9 cellular contexts compared by ENCODE assay signal in genomic region chr10:69481280-69481679, GRCh38. TPM values are rescaled to one million over a fixed set of nuclear protein-coding genes. Genes with fewer than 3 reads are reported as not detected.
DNase-seq lines count a peak whose midpoint lies in the region; ATAC-seq and TF ChIP-seq lines count a peak whose summit lies in the region.
"Had no signal": no experiment of that assay in that cellular context is flagged by ENCODE, and none has a peak within 500 bp of the region (broad histone marks: within the 10 kb centered on the region; RNA-seq: fewer than 3 reads in every experiment).

No MANE protein-coding gene starts in this region.

- TF ChIP-seq EP300 in transverse colon (IDR thresholded peaks at IDR 0.05; ENCODE audit: low read depth) = no peak

- H3K4me1 Mint-ChIP-seq in immature natural killer cell = no peaks in the 10 kb centered on the region

- H3K9me3 ChIP-seq in mucosa of descending colon = no peaks in the 10 kb centered on the region
- H3K9me3 ChIP-seq in transverse colon = no peaks in the 10 kb centered on the region

- H3K4me3 ChIP-seq in mucosa of descending colon (no peak overlapping the region), transverse colon (no peak overlapping the region)

- H3K27ac Mint-ChIP-seq in immature natural killer cell = no peak overlapping the region

- H3K4me1 ChIP-seq in mucosa of descending colon (ENCODE audit: low read depth) (peaks cover 6% of the 10 kb centered on the region), transverse colon (peaks cover 26 to 79% (median 44%) of the 10 kb centered on the region in 4 donors)

- WGBS in transverse colon (ENCODE audit: low coverage in 1 of 2), 2 donors = 59 to 70% methylated on average over 2 to 5 of the region's 5 CpGs

- H3K27ac ChIP-seq in transverse colon = peak overlapping the region; percentile 81 to 91 (median 87)

- no peaks in the 10 kb centered on the region for H3K36me3 Mint-ChIP-seq in immature natural killer cell

- peaks cover 1 to 6% (median 1%) of the 10 kb centered on the region in 3 donors for H3K27me3 Mint-ChIP-seq in immature natural killer cell (ENCODE audit: low read depth in 3 of 3)

- peaks cover 0 to 3% (median 0%) of the 10 kb centered on the region in 6 donors for H3K9me3 Mint-ChIP-seq in immature natural killer cell

- H3K4me3 Mint-ChIP-seq in immature natural killer cell = no peak overlapping the region

- ATAC-seq in mucosa of descending colon = peak; percentile 15
- no peak for ATAC-seq in HG03521 (IDR thresholded peaks at IDR 0.05; ENCODE audit: unreplicated experiment)

- H3K36me3 ChIP-seq in mucosa of descending colon (ENCODE audit: low read depth) = no peaks in the 10 kb centered on the region
- no peaks in the 10 kb centered on the region for H3K36me3 ChIP-seq in transverse colon

- intact Hi-C loops in mucosa of descending colon (cut with DNase I, micrococcal nuclease) (no loop called here), transverse colon (cut with DNase I; ENCODE audit: low total_unique reads) (no loop called here)

- in situ Hi-C loops in transverse colon (cut with MboI; ENCODE audit: low pct_ligation_motif_present in 1 of 4, low pct_unique_long_range_greater_than_20kb in 1 of 4, low sequenced_read_pairs in 3 of 4) = no loop called here

- TF ChIP-seq POLR2A in transverse colon (IDR thresholded peaks at IDR 0.05) = no peak

- TF ChIP-seq CTCF in mucosa of descending colon (IDR thresholded peaks at IDR 0.05) = no peak
- TF ChIP-seq CTCF in transverse colon (IDR thresholded peaks at IDR 0.05) = no peak

- no peaks in the 10 kb centered on the region for H3K27me3 ChIP-seq in transverse colon

- peak; percentile 69 for DNase-seq in NCI-H82 treated with DMSO at 0.1 percent for 48 hours (lab: John Stamatoyannopoulos, UW; ENCODE audit: unreplicated experiment)
- peak; percentile 87 for DNase-seq in dermis blood vessel endothelial cell
- no peak for DNase-seq in mucosa of descending colon
- DNase-seq in transverse colon = no peak
- DNase-seq in immature natural killer cell = no peak
- no peak for DNase-seq in SK-N-DZ (ENCODE audit: low spot score)
- DNase-seq: activated gamma-delta T cell treated with Interleukin-2 at 50 U/mL for 16 hours, NCI-H748 treated with DMSO at 0.1 percent for 48 hours had no signal

RNA-seq across cellular contexts. Expression of gene TSPAN15, which starts 30.0 kb away (rescaled TPM):
- total RNA-seq in dermis blood vessel endothelial cell = 108 and 175 TPM in 2 replicates
- 100 to 1,000 TPM; 118 to 183 (median 139) TPM for total RNA-seq in mucosa of descending colon
- 100 to 1,000 TPM in 3 of 4 donors, 10 to 100 TPM in 1; 97.7 to 152 (median 148) TPM for total RNA-seq in transverse colon
- 1 to 10 TPM in 1 of 3 donors, under 1 TPM in 1, not detected in 1; 0.39 to 2.4 TPM for polyA plus RNA-seq in immature natural killer cell
- polyA plus RNA-seq in SK-N-DZ (2014; cell fraction: cytosol; rRNA removed) = 13.8 and 19.9 TPM in 2 replicates
- 10.6 and 17.6 TPM in 2 replicates for polyA plus RNA-seq in SK-N-DZ (2014; cell fraction: nucleus; rRNA removed)

Comparison
In these comparisons a context has a peak if more than half of its experiments do, and no peak if none do; other contexts are left out.
1. DNase-seq: peak in NCI-H82 treated with DMSO at 0.1 percent for 48 hours (single experiment) and dermis blood vessel endothelial cell (single experiment); none in mucosa of descending colon (0 of 3), transverse colon (single experiment), immature natural killer cell (0 of 3) and SK-N-DZ (single experiment).